7 cellular contexts compared by ENCODE assay signal in genomic region chr6:9250852-9251251, GRCh38.
DNase-seq lines count a peak whose midpoint lies in the region; ATAC-seq and TF ChIP-seq lines count a peak whose summit lies in the region.

No MANE protein-coding gene starts in this region.

- no peaks in the 10 kb centered on the region for H3K27me3 Mint-ChIP-seq in CD4-positive, alpha-beta T cell

- intact Hi-C loops in CD4-positive, alpha-beta T cell (cut with DNase I, micrococcal nuclease) = no loop called here

- H3K36me3 Mint-ChIP-seq in CD4-positive, alpha-beta T cell (ENCODE audit: low read depth) = no peaks in the 10 kb centered on the region

- ATAC-seq in HG03196 (IDR thresholded peaks at IDR 0.05; ENCODE audit: unreplicated experiment) = no peak
- ATAC-seq in CD4-positive, alpha-beta T cell (ENCODE audit: poor library complexity) = no peak

- CTCF ChIA-PET in CD4-positive, alpha-beta T cell (lab: Charles Lee) = no interaction called here

- H3K27me3 ChIP-seq in GM23248 (replicated peaks; ENCODE audit: insufficient read depth) = no peaks in the 10 kb centered on the region
- no peaks in the 10 kb centered on the region for H3K27me3 ChIP-seq in CD4-positive, alpha-beta T cell (ENCODE audit: control insufficient read depth, insufficient read depth, low read length)

- no peak overlapping the region for H3K9ac ChIP-seq in GM23248

- 40 to 45% methylated on average over 9 of the region's 9 CpGs for WGBS in GM23248 (ENCODE audit: low coverage in 1 of 2, low lambda C conversion rate in 2 of 2, missing lambda C conversion rate in 2 of 2), 2 experiments

- H3K27ac Mint-ChIP-seq in CD4-positive, alpha-beta T cell = no peak overlapping the region

- no peaks in the 10 kb centered on the region for H4K20me1 ChIP-seq in GM23248 (ENCODE audit: insufficient read depth)

- H3K9me3 ChIP-seq in GM23248 (ENCODE audit: low read depth) = no peaks in the 10 kb centered on the region
- H3K9me3 ChIP-seq in CD4-positive, alpha-beta T cell (ENCODE audit: control insufficient read depth, low read length) = peaks cover 3% of the 10 kb centered on the region

- TF ChIP-seq CTCF in choroid plexus epithelial cell (conservative IDR thresholded peaks at IDR 0.05; ENCODE audit: low read depth, low read length) = peak; percentile 87
- no peak for TF ChIP-seq CTCF in CD4-positive, alpha-beta T cell (IDR thresholded peaks at IDR 0.05)

- H3K4me3 Mint-ChIP-seq in CD4-positive, alpha-beta T cell = no peak overlapping the region

- in situ Hi-C loops in GM23248 (cut with MboI) = no loop called here

- H2AFZ ChIP-seq in GM23248 = no peak overlapping the region

- H3K27ac ChIP-seq in GM23248 = no peak overlapping the region
- no peak overlapping the region for H3K27ac ChIP-seq in CD4-positive, alpha-beta T cell (ENCODE audit: low read depth, low read length)

- no peaks in the 10 kb centered on the region for H3K79me2 ChIP-seq in GM23248 (ENCODE audit: insufficient read depth)

- no peaks in the 10 kb centered on the region for H3K9me2 ChIP-seq in GM23248 (ENCODE audit: insufficient read depth)

- POLR2A ChIA-PET in CD4-positive, alpha-beta T cell (lab: Charles Lee) = no interaction called here

- H3K9me3 Mint-ChIP-seq in CD4-positive, alpha-beta T cell = no peaks in the 10 kb centered on the region

- no peaks in the 10 kb centered on the region for H3K4me1 ChIP-seq in GM23248 (ENCODE audit: insufficient read depth)

- no peak overlapping the region for H3K4me3 ChIP-seq in GM23248
- no peak overlapping the region for H3K4me3 ChIP-seq in choroid plexus epithelial cell (ENCODE audit: low read depth, low read length)

- DNase-seq in GM23248 (peak; percentile 41), NCI-H226 (peak; percentile 66), choroid plexus epithelial cell (ENCODE audit: low read depth) (peak; percentile 67), mucosa of gallbladder (ENCODE audit: low spot score) (peak; percentile 46)
- no peak for DNase-seq in CD4-positive, alpha-beta T cell
- no peak for DNase-seq in central memory CD4-positive, alpha-beta T cell

- H3K4me2 ChIP-seq in GM23248 (ENCODE audit: unreplicated experiment) = no peak overlapping the region

- H3K4me1 Mint-ChIP-seq in CD4-positive, alpha-beta T cell (ENCODE audit: low read depth) = no peaks in the 10 kb centered on the region

- no peaks in the 10 kb centered on the region for H3K36me3 ChIP-seq in GM23248 (ENCODE audit: low read depth)

- no peaks in the 10 kb centered on the region for H3F3A ChIP-seq in GM23248 (ENCODE audit: insufficient read depth)

Comparison
In these comparisons a context has a peak if more than half of its experiments do, and no peak if none do; other contexts are left out.
1. DNase-seq: peak in GM23248 (single experiment), NCI-H226 (single experiment), choroid plexus epithelial cell (single experiment) and mucosa of gallbladder (single experiment); none in CD4-positive, alpha-beta T cell (0 of 10) and central memory CD4-positive, alpha-beta T cell (single experiment).